9 cellular contexts compared by ENCODE assay signal in the genomic region with DNA sequence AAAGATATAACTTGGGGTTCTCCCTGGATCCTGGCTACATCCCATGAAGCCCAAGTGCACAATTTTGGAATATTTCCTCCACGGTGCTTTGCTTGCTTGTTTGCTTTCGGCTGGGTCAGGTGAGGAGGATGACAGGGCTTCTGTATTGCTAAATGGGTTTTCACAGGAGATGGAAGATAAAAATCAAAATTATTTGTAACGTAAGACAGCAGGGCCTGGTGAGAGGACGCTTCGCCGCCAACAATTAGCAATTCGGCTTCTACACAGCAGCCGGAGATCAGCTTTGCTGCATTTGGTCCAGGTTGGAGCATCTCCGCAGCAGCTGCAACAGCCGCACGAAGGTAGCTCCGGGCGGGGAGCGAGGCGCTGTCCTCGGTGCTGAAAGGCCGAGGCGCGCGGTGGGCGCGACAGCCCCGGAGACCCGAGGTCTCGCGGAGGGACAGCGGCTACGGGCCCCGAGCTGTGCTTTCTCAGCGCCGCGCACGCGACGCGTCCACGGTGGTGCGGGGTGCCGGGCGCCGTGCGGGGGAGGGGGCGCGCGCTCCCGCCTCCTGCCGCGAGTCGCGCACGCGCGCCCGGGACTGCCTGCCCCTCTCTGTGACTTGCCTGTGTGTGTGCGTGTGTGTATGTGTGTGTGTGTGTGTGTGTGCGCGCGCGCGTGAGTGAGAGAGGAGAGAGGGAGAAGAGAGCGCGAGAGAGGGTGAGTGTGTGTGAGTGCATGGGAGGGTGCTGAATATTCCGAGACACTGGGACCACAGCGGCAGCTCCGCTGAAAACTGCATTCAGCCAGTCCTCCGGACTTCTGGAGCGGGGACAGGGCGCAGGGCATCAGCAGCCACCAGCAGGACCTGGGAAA. TPM values are rescaled to one million over a fixed set of nuclear protein-coding genes. Genes with fewer than 3 reads are reported as not detected.
DNase-seq lines count a peak whose midpoint lies in the region; ATAC-seq lines count a peak whose summit lies in the region.
"Had no signal": no experiment of that assay in that cellular context is flagged by ENCODE, and none has a peak within 500 bp of the region (broad histone marks: within the 10 kb centered on the region; RNA-seq: fewer than 3 reads in every experiment).

Gene GRIA2, plus strand, starts transcription at position 703 of the 856 bp plus-strand sequence. CDS start 315 bp downstream, outside the sequence.

- peak; percentile 15 for DNase-seq in DMS53 treated with DMSO at 0.1 percent for 48 hours (lab: John Stamatoyannopoulos, UW; ENCODE audit: unreplicated experiment)
- peak; percentile 58 for DNase-seq in SK-N-DZ (ENCODE audit: low spot score)
- DNase-seq in mucosa of gallbladder (ENCODE audit: low spot score), result peak; percentile 38
- DNase-seq in SIG-M5 treated with dmso at 0.1 percent for 504 hours (lab: John Stamatoyannopoulos, UW; ENCODE audit: unreplicated experiment), result no peak
- DNase-seq: naive B cell had no signal

- ATAC-seq in HG03521 (IDR thresholded peaks at IDR 0.05; ENCODE audit: unreplicated experiment), result peak; percentile 53
- peak; percentile 45 for ATAC-seq in esophagus mucosa
- no peak for ATAC-seq in HG03442 (IDR thresholded peaks at IDR 0.05; ENCODE audit: unreplicated experiment)
- no peak for ATAC-seq in HG02970 (IDR thresholded peaks at IDR 0.05; ENCODE audit: low FRiP score, unreplicated experiment)

RNA-seq across cellular contexts. Expression of gene GRIA2, which starts in this region (rescaled TPM):
- 0.92 and 1.6 TPM in 2 replicates for polyA plus RNA-seq in SK-N-DZ (2014; cell fraction: cytosol; rRNA removed)
- 15.5 and 16.3 TPM in 2 replicates for polyA plus RNA-seq in SK-N-DZ (2014; cell fraction: nucleus; rRNA removed)
- total RNA-seq in esophagus mucosa (not detected), mucosa of gallbladder (0.32 TPM)

Comparison
In these comparisons a context has a peak if more than half of its experiments do, and no peak if none do; other contexts are left out.
1. Peak in ATAC-seq in esophagus mucosa; RNA of the gene not detected or under 1 TPM.
2. Peak in DNase-seq in mucosa of gallbladder; RNA of the gene not detected or under 1 TPM.